8 cellular contexts compared by ENCODE assay signal in genomic region chr9:136095495-136096058, GRCh38. TPM values are rescaled to one million over a fixed set of nuclear protein-coding genes. Genes with fewer than 3 reads are reported as not detected.
DNase-seq lines count a peak whose midpoint lies in the region; ATAC-seq and TF ChIP-seq lines count a peak whose summit lies in the region.

No MANE protein-coding gene starts in this region.

- H3K4me1 ChIP-seq in fibroblast of lung (ENCODE audit: control insufficient read depth, extremely low read depth, insufficient read depth, low read length) = peaks cover 10% of the 10 kb centered on the region
- peaks cover 15% of the 10 kb centered on the region for H3K4me1 ChIP-seq in neuron (ENCODE audit: insufficient read depth, low read length)

- peaks cover 38% of the 10 kb centered on the region for H3K79me2 ChIP-seq in fibroblast of lung (ENCODE audit: control insufficient read depth, insufficient read depth, low read length)

- H3K4me3 ChIP-seq in fibroblast of lung (replicated peaks in 1 of 4; ENCODE audit: control extremely low read depth in 1 of 4, insufficient read depth in 1 of 4, low read depth in 3 of 4, low read length in 4 of 4) (peak overlapping the region; percentile 47 to 76 (median 61)), neuron (ENCODE audit: low read length) (peak overlapping the region; percentile 48)

- H3K9ac ChIP-seq in fibroblast of lung (ENCODE audit: insufficient read depth, low read length) = peak overlapping the region; percentile 58

- H3K9me3 ChIP-seq in fibroblast of lung (ENCODE audit: control insufficient read depth, insufficient read depth, low read depth, low read length) (no peaks in the 10 kb centered on the region), neuron (ENCODE audit: low read length) (no peaks in the 10 kb centered on the region)

- H3K27ac ChIP-seq in VCaP (peak overlapping the region; percentile 88), fibroblast of lung (ENCODE audit: insufficient read depth, low read length) (peak overlapping the region; percentile 16)

- TF ChIP-seq CTCF in VCaP (conservative IDR thresholded peaks at IDR 0.05) (no peak; the same call in 1 of the 2 replicates), fibroblast of lung (conservative IDR thresholded peaks at IDR 0.05 in 1 of 2, IDR thresholded peaks at IDR 0.05 in 1 of 2; ENCODE audit: low read depth in 1 of 2, low read length in 2 of 2) (no peak)

- H3K36me3 ChIP-seq in fibroblast of lung (ENCODE audit: control insufficient read depth, insufficient read depth, low read length) (peaks cover 4% of the 10 kb centered on the region), neuron (ENCODE audit: insufficient read depth, low read length) (no peaks in the 10 kb centered on the region)

- no peaks in the 10 kb centered on the region for H4K20me1 ChIP-seq in fibroblast of lung (ENCODE audit: control insufficient read depth, extremely low read depth, insufficient read depth, low read length)

- no peak for ATAC-seq in HG03460 (IDR thresholded peaks at IDR 0.05; ENCODE audit: unreplicated experiment)

- H3K4me2 ChIP-seq in fibroblast of lung (ENCODE audit: extremely low read depth, insufficient read depth, low read length) = peak overlapping the region; percentile 90

- DNase-seq in NCI-H146 (lab: John Stamatoyannopoulos, UW) (peak; percentile 27), NCI-H146 treated with DMSO at 0.1 percent for 48 hours (lab: John Stamatoyannopoulos, UW; ENCODE audit: unreplicated experiment) (no peak), fibroblast of lung (ENCODE audit: low read depth in 2 of 2) (peak in 1 of 2 donors; percentile 45), SW 1271 (lab: John Stamatoyannopoulos, UW) (no peak)
- DNase-seq in activated CD8-positive, alpha-beta memory T cell treated with anti-CD3 and anti-CD28 coated beads, Interleukin-2, amount 50 U/mL, for 48 hours = no peak

- H2AFZ ChIP-seq in fibroblast of lung (ENCODE audit: low read length) (peak overlapping the region; percentile 46), neuron (ENCODE audit: low read depth, low read length) (no peak overlapping the region)

- H3K27me3 ChIP-seq in fibroblast of lung (ENCODE audit: control insufficient read depth, insufficient read depth, low read length) (no peaks in the 10 kb centered on the region), neuron (ENCODE audit: insufficient read depth, low read length) (peaks cover 3% of the 10 kb centered on the region)

RNA-seq across cellular contexts. Expression of gene NACC2, which starts 0.5 kb away (rescaled TPM):
- total RNA-seq in fibroblast of lung = 18.2 and 18.5 TPM in 2 replicates
- polyA plus RNA-seq in fibroblast of lung = 12.3 and 14.4 TPM in 2 replicates
- polyA plus RNA-seq in fibroblast of lung (2012) = 19.3 and 19.8 TPM in 2 replicates
- 18.7 and 24.5 TPM in 2 replicates for polyA minus RNA-seq in fibroblast of lung (ENCODE audit: low replicate concordance)

RNA-seq across cellular contexts. Expression of gene TMEM250, which starts 23.1 kb away (rescaled TPM):
- total RNA-seq in fibroblast of lung = 43.3 and 48.0 TPM in 2 replicates
- 13.3 and 13.6 TPM in 2 replicates for polyA plus RNA-seq in fibroblast of lung
- 23.7 and 26.1 TPM in 2 replicates for polyA plus RNA-seq in fibroblast of lung (2012)
- 15.6 and 19.8 TPM in 2 replicates for polyA minus RNA-seq in fibroblast of lung (ENCODE audit: low replicate concordance)
